Comparison of ENCODE assay signal across 11 cellular contexts in the genomic region with DNA sequence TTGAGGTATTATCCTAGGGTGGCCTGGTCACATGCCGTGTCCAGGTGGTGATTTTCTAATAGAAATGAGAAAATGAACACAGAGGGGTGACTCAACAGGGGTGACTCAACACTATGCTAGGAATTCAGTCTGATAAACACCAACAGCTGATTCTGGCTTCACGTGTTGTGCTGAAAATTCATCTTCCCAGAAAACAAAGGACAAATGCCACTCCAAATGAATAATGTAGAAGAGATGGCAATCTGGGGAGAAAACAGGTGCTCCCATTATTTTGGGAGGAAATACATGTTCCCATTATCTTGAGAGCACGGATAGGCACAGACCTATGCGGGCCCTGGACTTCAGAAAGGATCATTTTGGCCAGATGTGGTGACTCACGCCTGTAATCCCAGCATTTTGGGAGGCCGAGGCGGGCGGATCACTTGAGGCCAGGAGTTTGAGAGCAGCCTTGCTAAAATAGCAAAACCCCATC.
DNase-seq lines count a peak whose midpoint lies in the region; ATAC-seq, FAIRE-seq and TF ChIP-seq lines count a peak whose summit lies in the region.
"Had no signal": no experiment of that assay in that cellular context is flagged by ENCODE, and none has a peak within 500 bp of the region (broad histone marks: within the 10 kb centered on the region; RNA-seq: fewer than 3 reads in every experiment).

No MANE protein-coding gene starts in this region.

- no peak overlapping the region for H3K27ac Mint-ChIP-seq in WTC11
- H3K27ac Mint-ChIP-seq: activated T-helper 17 cell treated with anti-CD3 and anti-CD28 coated beads, Interleukin-2, amount 50 U/mL, for 72 hours had no signal

- H3K27me3 ChIP-seq in HepG2 (ENCODE audit: control insufficient read depth in 1 of 2, insufficient read depth in 2 of 2, low read length in 2 of 2) (no peaks in the 10 kb centered on the region), Peyer's patch (no peaks in the 10 kb centered on the region)
- H3K27me3 ChIP-seq: right atrium auricular region had no signal

- in situ Hi-C loops in HepG2 (cut with HindIII; ENCODE audit: extremely low pct_ligation_motif_present, low pct_unique_long_range_greater_than_20kb), result no loop called here

- no peak overlapping the region for H2AFZ ChIP-seq in HepG2 (ENCODE audit: low read length)

- WGBS in HepG2 (ENCODE audit: low lambda C conversion rate), result 94% methylated on average over 8 of the region's 8 CpGs

- intact Hi-C loops in HepG2 (cut with micrococcal nuclease; ENCODE audit: unreplicated experiment), result no loop called here

- no peak overlapping the region for H3K4me3 Mint-ChIP-seq in WTC11
- H3K4me3 Mint-ChIP-seq: activated T-helper 17 cell treated with anti-CD3 and anti-CD28 coated beads, Interleukin-2, amount 50 U/mL, for 72 hours had no signal

- peak; percentile 79 for DNase-seq in AG10803 (ENCODE audit: low read depth)
- peak; percentile 91 for DNase-seq in M059J (ENCODE audit: low read depth)
- DNase-seq in cerebellar cortex (ENCODE audit: low spot score), result peak; percentile 28
- peak; percentile 5 for DNase-seq in HepG2 (ENCODE audit: low spot score)
- DNase-seq in Peyer's patch, result no peak
- no peak for DNase-seq in WTC11 (ENCODE audit: low spot score)
- DNase-seq in T-helper 9 cell, result no peak
- DNase-seq: left ventricle myocardium superior had no signal

- H3K9ac ChIP-seq in HepG2 (ENCODE audit: insufficient read depth, low read depth, low read length), result no peak overlapping the region

- TF ChIP-seq EP300 in HepG2 (IDR thresholded peaks at IDR 0.05; ENCODE audit: low read depth in 2 of 2, low read length in 2 of 2) (no peak), HepG2 (CRISPR knock-in tag; IDR thresholded peaks at IDR 0.05; ENCODE audit: borderline replicate concordance) (no peak)

- no peak overlapping the region for H3K4me3 ChIP-seq in AG10803 (ENCODE audit: low read length)
- H3K4me3 ChIP-seq in HepG2 (replicated peaks in 1 of 3; ENCODE audit: insufficient read depth in 1 of 3, low read depth in 2 of 3, low read length in 3 of 3), result no peak overlapping the region
- H3K4me3 ChIP-seq in Peyer's patch, result no peak overlapping the region
- H3K4me3 ChIP-seq: right atrium auricular region had no signal

- H3K27ac ChIP-seq in HepG2 (ENCODE audit: extremely low read length, insufficient read depth, low read length) (no peak overlapping the region), Peyer's patch (no peak overlapping the region)

- no peak for FAIRE-seq in HepG2 (lab: Jason Lieb, UNC)

- POLR2A ChIA-PET in HepG2 (lab: Yijun Ruan, JAX), result no interaction called here
- POLR2A ChIA-PET in WTC11 (lab: Charles Lee), result no interaction called here

- no peak for TF ChIP-seq POLR2A in HepG2 (IDR thresholded peaks at IDR 0.05; ENCODE audit: insufficient read depth in 1 of 2, low read depth in 2 of 2, low read length in 2 of 2)
- no peak for TF ChIP-seq POLR2A in Peyer's patch (IDR thresholded peaks at IDR 0.05)

- H3K4me1 ChIP-seq in HepG2 (ENCODE audit: insufficient read depth, low read length), result no peaks in the 10 kb centered on the region
- no peaks in the 10 kb centered on the region for H3K4me1 ChIP-seq in Peyer's patch

- H3K36me3 ChIP-seq in HepG2 (replicated peaks in 1 of 2; ENCODE audit: control insufficient read depth in 1 of 2, insufficient read depth in 2 of 2, low read length in 2 of 2) (peaks cover 3 to 12% of the 10 kb centered on the region in 2 experiments; a peak in 3 of 5 replicates), Peyer's patch (peaks cover 0 to 24% (median 0%) of the 10 kb centered on the region in 3 donors)

- H3K79me2 ChIP-seq in HepG2 (ENCODE audit: insufficient read depth, low read length), result no peaks in the 10 kb centered on the region

- H3K36me3 Mint-ChIP-seq in WTC11, result peaks cover 7% of the 10 kb centered on the region

- H4K20me1 ChIP-seq in HepG2 (ENCODE audit: insufficient read depth, low read length), result no peaks in the 10 kb centered on the region

- H3K4me2 ChIP-seq in HepG2 (ENCODE audit: low read depth, low read length), result no peak overlapping the region

- TF ChIP-seq RAD21 in HepG2 (CRISPR knock-in tag; IDR thresholded peaks at IDR 0.05), result no peak

- no peaks in the 10 kb centered on the region for H3K4me1 Mint-ChIP-seq in WTC11
- H3K4me1 Mint-ChIP-seq: activated T-helper 17 cell treated with anti-CD3 and anti-CD28 coated beads, Interleukin-2, amount 50 U/mL, for 72 hours had no signal

- H3K9me3 ChIP-seq in HepG2 (ENCODE audit: low read length) (no peaks in the 10 kb centered on the region), Peyer's patch (no peaks in the 10 kb centered on the region)
- H3K9me3 ChIP-seq: right atrium auricular region had no signal

- H3K27me3 Mint-ChIP-seq in WTC11 (ENCODE audit: low read depth), result no peaks in the 10 kb centered on the region
- H3K27me3 Mint-ChIP-seq: activated T-helper 17 cell treated with anti-CD3 and anti-CD28 coated beads, Interleukin-2, amount 50 U/mL, for 72 hours had no signal

- ATAC-seq in HepG2 (no peak), WTC11 (no peak), HG03108 (IDR thresholded peaks at IDR 0.05; ENCODE audit: unreplicated experiment) (no peak)
- ATAC-seq: activated T-helper 17 cell treated with anti-CD3 and anti-CD28 coated beads, Interleukin-2, amount 50 U/mL, for 72 hours; left ventricle myocardium superior had no signal

- no TSS peak for BruUV-seq in HepG2 (replicated peaks; lab: Mats Ljungman, UMichigan)

- H3K9me3 Mint-ChIP-seq in WTC11, result no peaks in the 10 kb centered on the region

- CTCF ChIA-PET in HepG2 (lab: Yijun Ruan, JAX; ENCODE audit: low intra/inter-chr PET ratio, low total read pairs), result no interaction called here
- CTCF ChIA-PET in WTC11 (lab: Charles Lee), result no interaction called here

- TF ChIP-seq CTCF in AG10803 (conservative IDR thresholded peaks at IDR 0.05; ENCODE audit: low read length) (no peak), HepG2 (CRISPR knock-in tag; IDR thresholded peaks at IDR 0.05) (no peak), Peyer's patch (IDR thresholded peaks at IDR 0.05) (no peak), WTC11 (IDR thresholded peaks at IDR 0.05) (no peak)

TF ChIP-seq in HepG2, 621 proteins besides CTCF, POLR2A, EP300 and RAD21:
- TF ChIP-seq CBX2 (IDR thresholded peaks at IDR 0.05; ENCODE audit: low read depth, low read length), result no peak
- TF ChIP-seq CBX2 (CRISPR knock-in tag; IDR thresholded peaks at IDR 0.05; ENCODE audit: low read depth), result no peak
- TF ChIP-seq CHCHD3 (CRISPR knock-in tag; IDR thresholded peaks at IDR 0.05), result no peak
- peak; percentile 40 for TF ChIP-seq FOSL2 (CRISPR knock-in tag; IDR thresholded peaks at IDR 0.05)

TF ChIP-seq in WTC11, 78 proteins besides CTCF, POLR2A, EP300 and RAD21:
- TF ChIP-seq NR2C2 (CRISPR knock-in tag; IDR thresholded peaks at IDR 0.05), result no peak
- no peak for TF ChIP-seq CREB1 (CRISPR knock-in tag; IDR thresholded peaks at IDR 0.05)
- TF ChIP-seq NR3C1 (CRISPR knock-in tag; conservative IDR thresholded peaks at IDR 0.05; ENCODE audit: low read depth), result no peak

Comparison
In these comparisons a context has a peak if more than half of its experiments do, and no peak if none do; other contexts are left out.
1. DNase-seq: peak in AG10803 (single experiment), M059J (single experiment), cerebellar cortex (single experiment) and HepG2 (single experiment); none in Peyer's patch (0 of 3), WTC11 (single experiment) and T-helper 9 cell (single experiment).